22 cellular contexts compared by ENCODE assay signal in genomic region chr17:78793415-78793814, GRCh38. TPM values are rescaled to one million over a fixed set of nuclear protein-coding genes. Genes with fewer than 3 reads are reported as not detected.
A peak's percentile ranks its signal among the peaks of the same experiment; 100 is the strongest.
DNase-seq lines count a peak whose midpoint lies in the region; ATAC-seq lines count a peak whose summit lies in the region.
"Had no signal": no experiment of that assay in that cellular context is flagged by ENCODE, and none has a peak within 500 bp of the region (broad histone marks: within the 10 kb centered on the region; RNA-seq: fewer than 3 reads in every experiment).

No MANE protein-coding gene starts in this region.

- peaks cover 19 to 74% (median 36%) of the 10 kb centered on the region in 3 donors for H3K36me3 Mint-ChIP-seq in CD8-positive, alpha-beta memory T cell

- H3K4me3 Mint-ChIP-seq in CD8-positive, alpha-beta memory T cell, result peak overlapping the region in 2 of 7 donors; percentile 12 to 18
- H3K4me3 Mint-ChIP-seq: stimulated activated naive CD8-positive, alpha-beta T cell treated with anti-CD3 and anti-CD28 coated beads, Interleukin-15, amount 100 ng/mL, for 72 hours had no signal

- no peak overlapping the region for H3K27ac ChIP-seq in CD8-positive, alpha-beta memory T cell (ENCODE audit: low read depth, low read length)
- H3K27ac ChIP-seq in ectodermal cell (ENCODE audit: insufficient read depth, low read depth, low read length, poor library complexity, severe bottlenecking) (peak overlapping the region; percentile 26), neuronal stem cell (replicated peaks; ENCODE audit: low read length) (no peak overlapping the region)
- H3K27ac ChIP-seq: transverse colon had no signal

- no peak overlapping the region for H3K14ac ChIP-seq in neuronal stem cell (ENCODE audit: low read length)

- peaks cover 43% of the 10 kb centered on the region for H3K36me3 ChIP-seq in CD8-positive, alpha-beta memory T cell (ENCODE audit: insufficient read depth, low read length)
- H3K36me3 ChIP-seq in ectodermal cell (ENCODE audit: control insufficient read depth, insufficient read depth, low read length) (peaks cover 20% of the 10 kb centered on the region), neuronal stem cell (replicated peaks in 1 of 2; ENCODE audit: control insufficient read depth in 2 of 2, insufficient read depth in 2 of 2, low read length in 2 of 2) (peaks cover 28 to 55% of the 10 kb centered on the region in 2 donors)

- CTCF ChIA-PET in CD8-positive, alpha-beta memory T cell (lab: Charles Lee), result interaction anchor here (1.2 kb wide), 1 partner anchor 12 kb away, joined by 3 read pairs; no protein-coding TSS in a partner anchor

- H4K8ac ChIP-seq in neuronal stem cell (ENCODE audit: low read depth, low read length), result peak overlapping the region; percentile 1

- H3K9me3 Mint-ChIP-seq in CD8-positive, alpha-beta memory T cell, result no peaks in the 10 kb centered on the region
- H3K9me3 Mint-ChIP-seq: stimulated activated naive CD8-positive, alpha-beta T cell treated with anti-CD3 and anti-CD28 coated beads, Interleukin-15, amount 100 ng/mL, for 72 hours had no signal

- peak overlapping the region; percentile 69 for H2BK5ac ChIP-seq in neuronal stem cell (ENCODE audit: low read length)

- H3K4me1 Mint-ChIP-seq in CD8-positive, alpha-beta memory T cell, result peaks cover 47 to 61% (median 61%) of the 10 kb centered on the region in 3 donors

- no peak overlapping the region for H3K9ac ChIP-seq in neuronal stem cell (ENCODE audit: low read depth, low read length, poor library complexity)
- H3K9ac ChIP-seq: SK-N-SH had no signal

- no peak overlapping the region for H3K18ac ChIP-seq in neuronal stem cell (ENCODE audit: low read length)

- POLR2A ChIA-PET in CD8-positive, alpha-beta memory T cell (lab: Charles Lee), result interaction anchor here (0.6 kb wide), 1 partner anchor 16 kb away, joined by 4 read pairs; no protein-coding TSS in a partner anchor

- ATAC-seq in GM21526 (IDR thresholded peaks at IDR 0.05; ENCODE audit: low FRiP score, unreplicated experiment), result no peak
- ATAC-seq: activated CD4-positive, CD25-positive, alpha-beta regulatory T cell treated with anti-CD3 and anti-CD28 coated beads, Interleukin-2, amount 50 U/mL, for 24 hours; GM12878; mucosa of descending colon; stimulated activated naive CD8-positive, alpha-beta T cell treated with anti-CD3 and anti-CD28 coated beads, Interleukin-15, amount 100 ng/mL, for 72 hours had no signal

- H3K27ac Mint-ChIP-seq in CD8-positive, alpha-beta memory T cell, result peak overlapping the region in 7 of 8 donors; percentile 5 to 86 (median 67)

- H2BK120ac ChIP-seq in neuronal stem cell (ENCODE audit: low read depth, low read length), result no peak overlapping the region

- H3K4me1 ChIP-seq in CD8-positive, alpha-beta memory T cell (ENCODE audit: insufficient read depth, low read length), result peaks cover 44% of the 10 kb centered on the region
- H3K4me1 ChIP-seq in ectodermal cell (ENCODE audit: control insufficient read depth, insufficient read depth, low read length) (no peaks in the 10 kb centered on the region), neuronal stem cell (ENCODE audit: control insufficient read depth in 2 of 2, insufficient read depth in 1 of 2, low read depth in 1 of 2, low read length in 2 of 2) (peaks cover 0 to 7% of the 10 kb centered on the region in 2 donors)

- H2AK5ac ChIP-seq in neuronal stem cell (ENCODE audit: low read depth, low read length), result no peak overlapping the region

- H3K27me3 ChIP-seq in CD8-positive, alpha-beta memory T cell (ENCODE audit: insufficient read depth, low read length, poor library complexity, severe bottlenecking), result no peaks in the 10 kb centered on the region
- H3K27me3 ChIP-seq in ectodermal cell (ENCODE audit: control insufficient read depth, insufficient read depth, low read length, poor library complexity, severe bottlenecking) (no peaks in the 10 kb centered on the region), neuronal stem cell (ENCODE audit: control insufficient read depth in 3 of 3, insufficient read depth in 3 of 3, low read depth in 1 of 3, low read length in 3 of 3) (no peaks in the 10 kb centered on the region)
- H3K27me3 ChIP-seq: dorsolateral prefrontal cortex, transverse colon had no signal

- no peak overlapping the region for H4K91ac ChIP-seq in neuronal stem cell (ENCODE audit: low read depth, low read length, poor library complexity)

- no peak overlapping the region for H3K4me3 ChIP-seq in CD8-positive, alpha-beta memory T cell (ENCODE audit: low read length)
- H3K4me3 ChIP-seq in ectodermal cell (ENCODE audit: insufficient read depth, low read depth, low read length) (no peak overlapping the region), neuronal stem cell (ENCODE audit: low read length in 2 of 2) (peak overlapping the region in 1 of 2 donors; percentile 33)
- H3K4me3 ChIP-seq: dorsolateral prefrontal cortex, GM12878, mucosa of descending colon, transverse colon had no signal

- H3K4ac ChIP-seq in neuronal stem cell (ENCODE audit: low read length), result no peak overlapping the region

- no peak overlapping the region for H2BK12ac ChIP-seq in neuronal stem cell (ENCODE audit: low read length)

- peaks cover 3% of the 10 kb centered on the region for H3K79me1 ChIP-seq in neuronal stem cell (ENCODE audit: low read depth, low read length)

- H3K23ac ChIP-seq in neuronal stem cell (ENCODE audit: low read depth, low read length, poor library complexity), result no peak overlapping the region

- H3K27me3 Mint-ChIP-seq in CD8-positive, alpha-beta memory T cell, result peaks cover 0 to 3% of the 10 kb centered on the region in 2 donors
- H3K27me3 Mint-ChIP-seq: stimulated activated naive CD8-positive, alpha-beta T cell treated with anti-CD3 and anti-CD28 coated beads, Interleukin-15, amount 100 ng/mL, for 72 hours had no signal

- H2BK15ac ChIP-seq in neuronal stem cell (ENCODE audit: low read length), result no peak overlapping the region

- DNase-seq in CD8-positive, alpha-beta memory T cell, result no peak
- DNase-seq in neuronal stem cell (ENCODE audit: low spot score) (no peak), T1000 (lab: John Stamatoyannopoulos, UW) (no peak), NCI-H748 treated with DMSO at 0.1 percent for 48 hours (lab: John Stamatoyannopoulos, UW) (no peak)
- DNase-seq in stimulated activated naive CD4-positive, alpha-beta T cell treated with Interleukin-2 at 50 U/mL for 16 hours (lab: John Stamatoyannopoulos, UW), result no peak
- DNase-seq: DMS79 treated with DMSO at 0.1 percent for 48 hours; dorsolateral prefrontal cortex; hippocampal formation; mucosa of descending colon; NCI-H1048; NCI-H187; NCI-H526; SK-N-SH; stimulated activated CD4-positive, alpha-beta T cell treated with anti-CD3 and anti-CD28 coated beads, Interleukin-4, amount 100 ng/mL, for 24 hours; stimulated activated naive CD8-positive, alpha-beta T cell treated with anti-CD3 and anti-CD28 coated beads, Interleukin-15, amount 100 ng/mL, for 72 hours; T-helper 9 cell; transverse colon had no signal

- H2AFZ ChIP-seq in neuronal stem cell (ENCODE audit: low read length), result no peak overlapping the region

- no peaks in the 10 kb centered on the region for H3K9me3 ChIP-seq in CD8-positive, alpha-beta memory T cell (ENCODE audit: low read length)
- no peaks in the 10 kb centered on the region for H3K9me3 ChIP-seq in ectodermal cell (ENCODE audit: control insufficient read depth, low read length)
- peaks cover 0 to 3% of the 10 kb centered on the region in 2 donors for H3K9me3 ChIP-seq in neuronal stem cell (replicated peaks in 1 of 2; ENCODE audit: control insufficient read depth in 2 of 2, insufficient read depth in 1 of 2, low read depth in 1 of 2, low read length in 2 of 2)
- H3K9me3 ChIP-seq: mucosa of descending colon, SK-N-SH, transverse colon had no signal

- WGBS in ectodermal cell, 2 experiments, result 90% methylated on average over 10 of the region's 10 CpGs
- no CpG with 5 or more reads among the region's 10 CpGs for WGBS in neuronal stem cell (ENCODE audit: extremely low coverage in 2 of 2, insufficient read length in 2 of 2, insufficient replicate concordance in 1 of 2), 2 donors

- H3K4me2 ChIP-seq in neuronal stem cell (ENCODE audit: insufficient read depth, low read length, poor library complexity, severe bottlenecking), result no peak overlapping the region
- H3K4me2 ChIP-seq: SK-N-SH had no signal

RNA-seq across cellular contexts. Expression of gene CYTH1, which starts 11.3 kb away (rescaled TPM):
- 100 to 1,000 TPM; 115 to 129 TPM for total RNA-seq in CD8-positive, alpha-beta memory T cell
- polyA plus RNA-seq in CD8-positive, alpha-beta memory T cell, result 279 TPM
- polyA plus RNA-seq in PFSK-1 (2012; ENCODE audit: insufficient read length, low read depth), result 23.9 TPM
- 20.1 TPM for polyA plus RNA-seq in ectodermal cell (2013, experiment 1 of 4)
- 20.4 TPM for polyA plus RNA-seq in ectodermal cell (2013, experiment 2 of 4)
- polyA plus RNA-seq in ectodermal cell (2013, experiment 3 of 4), result 16.4 TPM
- 17.1 TPM for polyA plus RNA-seq in ectodermal cell (2013, experiment 4 of 4)
- 13.3 TPM for polyA plus RNA-seq in neuronal stem cell (2013, experiment 1 of 2)
- polyA plus RNA-seq in neuronal stem cell (2013, experiment 2 of 2), result 13.8 TPM

RNA-seq across cellular contexts. Expression of gene USP36, which starts 47.2 kb away (rescaled TPM):
- total RNA-seq in CD8-positive, alpha-beta memory T cell, result 100 to 1,000 TPM; 118 to 122 TPM
- polyA plus RNA-seq in CD8-positive, alpha-beta memory T cell, result 43.2 TPM
- polyA plus RNA-seq in PFSK-1 (2012; ENCODE audit: insufficient read length, low read depth), result 132 TPM
- 40.6 TPM for polyA plus RNA-seq in ectodermal cell (2013, experiment 1 of 4)
- polyA plus RNA-seq in ectodermal cell (2013, experiment 2 of 4), result 47.3 TPM
- polyA plus RNA-seq in ectodermal cell (2013, experiment 3 of 4), result 30.7 TPM
- 37.5 TPM for polyA plus RNA-seq in ectodermal cell (2013, experiment 4 of 4)
- polyA plus RNA-seq in neuronal stem cell (2013, experiment 1 of 2), result 21.1 TPM
- polyA plus RNA-seq in neuronal stem cell (2013, experiment 2 of 2), result 23.6 TPM
